In genomic region chr1:243471754-243472725, GRCh38 we compare ENCODE assay signal across 8 cellular contexts.
DNase-seq lines count a peak whose midpoint lies in the region; ATAC-seq, FAIRE-seq and TF ChIP-seq lines count a peak whose summit lies in the region.

No MANE protein-coding gene starts in this region.

- H3K9me3 ChIP-seq in HUES6 (ENCODE audit: control insufficient read depth, insufficient read depth, low read depth, low read length) = no peaks in the 10 kb centered on the region
- H3K9me3 ChIP-seq in gastrocnemius medialis = no peaks in the 10 kb centered on the region

- H3K36me3 ChIP-seq in HUES6 (ENCODE audit: control insufficient read depth, insufficient read depth, low read length) (no peaks in the 10 kb centered on the region), gastrocnemius medialis (no peaks in the 10 kb centered on the region)

- peak; percentile 47 for FAIRE-seq in GM12891 (lab: Jason Lieb, UNC)

- H3K4me1 ChIP-seq in HUES6 (ENCODE audit: control insufficient read depth, insufficient read depth, low read length) = peaks cover 56% of the 10 kb centered on the region
- peaks cover 3 to 16% of the 10 kb centered on the region in 2 donors for H3K4me1 ChIP-seq in gastrocnemius medialis

- intact Hi-C loops in gastrocnemius medialis (cut with DNase I; ENCODE audit: low total_unique reads) = no loop called here

- peak overlapping the region; percentile 3 for H3K9ac ChIP-seq in HUES6 (ENCODE audit: low read length)

- no peak for TF ChIP-seq CTCF in fibroblast of villous mesenchyme (IDR thresholded peaks at IDR 0.05; ENCODE audit: insufficient read depth, low read depth, low read length)
- TF ChIP-seq CTCF in gastrocnemius medialis (IDR thresholded peaks at IDR 0.05 in 4 of 5, conservative IDR thresholded peaks at IDR 0.05 in 1 of 5) = no peak

- no peak overlapping the region for H3K4me3 ChIP-seq in HUES6 (ENCODE audit: low read depth, low read length)
- H3K4me3 ChIP-seq in fibroblast of villous mesenchyme (ENCODE audit: low read depth, low read length) = no peak overlapping the region
- no peak overlapping the region for H3K4me3 ChIP-seq in gastrocnemius medialis

- in situ Hi-C loops in gastrocnemius medialis (cut with MboI; ENCODE audit: low sequenced_read_pairs in 4 of 4) = no loop called here

- ATAC-seq in GM21576 (IDR thresholded peaks at IDR 0.05; ENCODE audit: unreplicated experiment) = peak; percentile 88
- no peak for ATAC-seq in gastrocnemius medialis

- no peaks in the 10 kb centered on the region; the same call in 1 of the 2 replicates for H3K27me3 ChIP-seq in HUES6 (ENCODE audit: control insufficient read depth, insufficient read depth, low read length)
- H3K27me3 ChIP-seq in gastrocnemius medialis = no peaks in the 10 kb centered on the region

- TF ChIP-seq POLR2A in GM12891 (IDR thresholded peaks at IDR 0.05; ENCODE audit: low read depth, low read length) = no peak
- TF ChIP-seq POLR2A in gastrocnemius medialis (IDR thresholded peaks at IDR 0.05) = no peak

- H3K27ac ChIP-seq in HUES6 (ENCODE audit: low read depth, low read length) = no peak overlapping the region
- no peak overlapping the region for H3K27ac ChIP-seq in gastrocnemius medialis

- DNase-seq in GM12891 (ENCODE audit: insufficient read length, low spot score) (no peak), fibroblast of villous mesenchyme (ENCODE audit: low read depth) (peak; percentile 22), NCI-H524 treated with DMSO at 0.1 percent for 48 hours (lab: John Stamatoyannopoulos, UW) (no peak), gastrocnemius medialis (no peak), GM03348 (ENCODE audit: low spot score) (no peak)
- DNase-seq in stimulated activated CD4-positive, alpha-beta T cell treated with anti-CD3 and anti-CD28 coated beads, Interleukin-4, amount 100 ng/mL, for 4 hours = no peak

TF ChIP-seq in GM12891, 5 proteins besides CTCF, POLR2A, EP300 and RAD21:
- TF ChIP-seq POLR2AphosphoS5 (IDR thresholded peaks at IDR 0.05; ENCODE audit: low read depth, low read length) (no peak), PAX5 (IDR thresholded peaks at IDR 0.05; ENCODE audit: insufficient read depth, low read length, severe bottlenecking) (no peak), SPI1 (IDR thresholded peaks at IDR 0.05; ENCODE audit: low read depth, low read length) (peak; percentile 86), POU2F2 (IDR thresholded peaks at IDR 0.05; ENCODE audit: low read depth, low read length) (peak; percentile 25; the same call in 1 of the 2 replicates)
